26 cellular contexts compared by ENCODE assay signal in the genomic region with DNA sequence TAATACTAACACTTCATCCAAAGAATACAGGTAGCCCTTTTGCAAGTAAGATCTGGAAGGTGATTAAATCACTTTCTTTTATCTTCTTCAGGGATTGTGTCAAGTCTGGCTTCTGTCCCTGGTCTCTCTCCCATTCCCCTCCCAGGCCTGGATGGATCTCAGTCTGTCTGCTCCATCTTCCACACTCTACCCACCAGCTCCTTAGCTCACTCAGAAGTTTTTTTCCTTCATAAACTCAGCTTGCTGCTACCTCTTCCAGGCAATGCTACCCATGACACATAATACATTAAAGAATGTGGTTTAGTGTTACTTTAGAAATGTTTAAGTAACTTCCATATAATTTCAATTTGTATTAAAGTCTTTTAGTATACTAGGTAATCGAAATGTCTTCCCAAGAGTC.
DNase-seq lines count a peak whose midpoint lies in the region; ATAC-seq, FAIRE-seq and TF ChIP-seq lines count a peak whose summit lies in the region.
"Had no signal": no experiment of that assay in that cellular context is flagged by ENCODE, and none has a peak within 500 bp of the region (broad histone marks: within the 10 kb centered on the region; RNA-seq: fewer than 3 reads in every experiment).

No MANE protein-coding gene starts in this region.

- H3K27me3 Mint-ChIP-seq in brain (no peaks in the 10 kb centered on the region), mesothelial cell of epicardium (ENCODE audit: low read depth) (no peaks in the 10 kb centered on the region)

- H3K27ac Mint-ChIP-seq in brain (peak overlapping the region; percentile 54 to 94 (median 68)), mesothelial cell of epicardium (peak overlapping the region; percentile 40)
- H3K27ac Mint-ChIP-seq: activated CD8-positive, alpha-beta T cell treated with anti-CD3 and anti-CD28 coated beads, Interleukin-2, amount 10 ng/mL, durations not matched to agents 7 days and 5 days had no signal

- peaks cover 0 to 6% (median 4%) of the 10 kb centered on the region in 5 experiments for H3K9me3 Mint-ChIP-seq in brain
- no peaks in the 10 kb centered on the region for H3K9me3 Mint-ChIP-seq in mesothelial cell of epicardium
- H3K9me3 Mint-ChIP-seq: natural killer cell had no signal

- TF ChIP-seq POLR2A in H54 (IDR thresholded peaks at IDR 0.05; ENCODE audit: low read depth, low read length), result no peak

- peak; percentile 72 for FAIRE-seq in H54 (lab: Jason Lieb, UNC)
- FAIRE-seq: K562 had no signal

- H3K4me3 Mint-ChIP-seq in brain (no peak overlapping the region), mesothelial cell of epicardium (no peak overlapping the region)
- H3K4me3 Mint-ChIP-seq: activated CD8-positive, alpha-beta T cell treated with anti-CD3 and anti-CD28 coated beads, Interleukin-2, amount 10 ng/mL, durations not matched to agents 7 days and 5 days; CD14-positive monocyte; natural killer cell had no signal

- peaks cover 78% of the 10 kb centered on the region for H3K4me1 Mint-ChIP-seq in brain
- peaks cover 55% of the 10 kb centered on the region for H3K4me1 Mint-ChIP-seq in mesothelial cell of epicardium

- peaks cover 14% of the 10 kb centered on the region for H3K36me3 Mint-ChIP-seq in brain
- no peaks in the 10 kb centered on the region for H3K36me3 Mint-ChIP-seq in mesothelial cell of epicardium
- H3K36me3 Mint-ChIP-seq: natural killer cell had no signal

- no peak for ATAC-seq in GM19452 (IDR thresholded peaks at IDR 0.05; ENCODE audit: unreplicated experiment)
- ATAC-seq: activated CD8-positive, alpha-beta T cell treated with anti-CD3 and anti-CD28 coated beads, Interleukin-2, amount 10 ng/mL, durations not matched to agents 7 days and 5 days; K562; left colon; natural killer cell; upper lobe of right lung had no signal

- DNase-seq in H54 (ENCODE audit: insufficient read length, low spot score) (no peak), NCI-H69 (lab: John Stamatoyannopoulos, UW) (peak; percentile 34), mesothelial cell of epicardium (ENCODE audit: low spot score in 2 of 2, unreplicated experiment in 2 of 2) (no peak), GM19238 (ENCODE audit: insufficient read length, low spot score) (no peak), NCI-H1417 (lab: John Stamatoyannopoulos, UW) (no peak), NOMO-1 treated with dmso at 0.1 percent for 144 hours (lab: John Stamatoyannopoulos, UW; ENCODE audit: unreplicated experiment) (no peak)
- DNase-seq: activated CD4-positive, CD25-positive, alpha-beta regulatory T cell treated with anti-CD3 and anti-CD28 coated beads, Interleukin-2, amount 50 U/mL, for 72 hours; activated CD8-positive, alpha-beta T cell treated with anti-CD3 and anti-CD28 coated beads, Interleukin-2, amount 10 ng/mL, durations not matched to agents 7 days and 5 days; activated gamma-delta T cell treated with Interleukin-2 at 50 U/mL for 16 hours; dermis blood vessel endothelial cell; GDM1; left colon; midbrain; MM.1S; natural killer cell; NCI-H1436; NCI-H2107; NCI-H446 treated with DMSO at 0.1 percent for 48 hours; ovary; SHP77 treated with DMSO at 0.1 percent for 48 hours; substantia nigra; upper lobe of right lung had no signal

- TF ChIP-seq CTCF in brain (conservative IDR thresholded peaks at IDR 0.05), result no peak
- no peak for TF ChIP-seq CTCF in mesothelial cell of epicardium (IDR thresholded peaks at IDR 0.05; ENCODE audit: unreplicated experiment)
